In genomic region chr1:226061793-226062557, GRCh38 we compare ENCODE assay signal across 1 cellular context.
A peak's percentile ranks its signal among the peaks of the same experiment; 100 is the strongest.
TF ChIP-seq lines count a peak whose summit lies in the region.

No MANE protein-coding gene starts in this region.

TF ChIP-seq in HepG2, 621 proteins besides CTCF, POLR2A, EP300 and RAD21 (continued from another document and continues in another):
- no peak for TF ChIP-seq ZNF766 (CRISPR knock-in tag; IDR thresholded peaks at IDR 0.05; ENCODE audit: borderline replicate concordance)
- TF ChIP-seq NRL (CRISPR knock-in tag; IDR thresholded peaks at IDR 0.05; ENCODE audit: borderline replicate concordance), result peak; percentile 49; the same call in 1 of the 2 replicates
- no peak for TF ChIP-seq ESRRA (CRISPR knock-in tag; IDR thresholded peaks at IDR 0.05; ENCODE audit: low read depth)
- TF ChIP-seq HHEX (CRISPR knock-in tag; IDR thresholded peaks at IDR 0.05), result no peak
- peak; percentile 88 for TF ChIP-seq EED (CRISPR knock-in tag; IDR thresholded peaks at IDR 0.05)
- peak; percentile 34; the same call in 1 of the 2 replicates for TF ChIP-seq ZNF235 (CRISPR knock-in tag; IDR thresholded peaks at IDR 0.05; ENCODE audit: borderline replicate concordance)
- peak; percentile 54; the same call in 1 of the 2 replicates for TF ChIP-seq ZNF225 (CRISPR knock-in tag; IDR thresholded peaks at IDR 0.05)
- peak; percentile 53; the same call in 1 of the 2 replicates for TF ChIP-seq MEIS2 (CRISPR knock-in tag; IDR thresholded peaks at IDR 0.05)
- TF ChIP-seq ZSCAN21 (CRISPR knock-in tag; IDR thresholded peaks at IDR 0.05; ENCODE audit: borderline replicate concordance), result no peak
- TF ChIP-seq ZNF253 (CRISPR knock-in tag; IDR thresholded peaks at IDR 0.05; ENCODE audit: borderline replicate concordance), result 0 out of 2 replicates have a peak, but pooled peaks have one; percentile 67
- TF ChIP-seq ZNF503 (CRISPR knock-in tag; IDR thresholded peaks at IDR 0.05), result 0 out of 2 replicates have a peak, but pooled peaks have one; percentile 10
- no peak for TF ChIP-seq ZNF121 (CRISPR knock-in tag; IDR thresholded peaks at IDR 0.05)
- peak; percentile 42 for TF ChIP-seq CBX1 (IDR thresholded peaks at IDR 0.05; ENCODE audit: low read depth)
- no peak for TF ChIP-seq TEAD3 (CRISPR knock-in tag; optimal IDR thresholded peaks at IDR 0.05; ENCODE audit: borderline replicate concordance)
- no peak for TF ChIP-seq ZNF570 (CRISPR knock-in tag; IDR thresholded peaks at IDR 0.05; ENCODE audit: borderline replicate concordance)
- TF ChIP-seq ZNF75D (CRISPR knock-in tag; IDR thresholded peaks at IDR 0.05; ENCODE audit: borderline replicate concordance), result no peak
- TF ChIP-seq TRIM22 (IDR thresholded peaks at IDR 0.05), result no peak
- TF ChIP-seq YY1 (IDR thresholded peaks at IDR 0.05; ENCODE audit: insufficient read depth, insufficient replicate concordance, low read depth, low read length), result peak; percentile 67
- no peak for TF ChIP-seq ZNF720 (CRISPR knock-in tag; IDR thresholded peaks at IDR 0.05)
- no peak for TF ChIP-seq ZSCAN22 (CRISPR knock-in tag; IDR thresholded peaks at IDR 0.05)
- TF ChIP-seq ZNF780A (CRISPR knock-in tag; IDR thresholded peaks at IDR 0.05), result no peak
- no peak for TF ChIP-seq ZC3H4 (CRISPR knock-in tag; IDR thresholded peaks at IDR 0.05; ENCODE audit: borderline replicate concordance)
- TF ChIP-seq THAP11 (CRISPR knock-in tag; IDR thresholded peaks at IDR 0.05), result peak; percentile 47; the same call in 1 of the 2 replicates
- TF ChIP-seq ZNF335 (CRISPR knock-in tag; IDR thresholded peaks at IDR 0.05), result no peak
- TF ChIP-seq ZNF879 (CRISPR knock-in tag; IDR thresholded peaks at IDR 0.05), result no peak
- no peak for TF ChIP-seq CBFB (CRISPR knock-in tag; IDR thresholded peaks at IDR 0.05)
- no peak for TF ChIP-seq CENPX (CRISPR knock-in tag; IDR thresholded peaks at IDR 0.05)
- TF ChIP-seq BATF2 (CRISPR knock-in tag; IDR thresholded peaks at IDR 0.05), result no peak
- no peak for TF ChIP-seq SIX1 (CRISPR knock-in tag; IDR thresholded peaks at IDR 0.05; ENCODE audit: borderline replicate concordance)
- no peak for TF ChIP-seq ZNF180 (CRISPR knock-in tag; IDR thresholded peaks at IDR 0.05; ENCODE audit: borderline replicate concordance, low read depth)
- TF ChIP-seq THAP9 (CRISPR knock-in tag; IDR thresholded peaks at IDR 0.05; ENCODE audit: borderline replicate concordance), result 0 out of 2 replicates have a peak, but pooled peaks have one; percentile 50
- TF ChIP-seq ATF5 (CRISPR knock-in tag; IDR thresholded peaks at IDR 0.05; ENCODE audit: low read depth), result no peak
- peak; percentile 56; the same call in 1 of the 2 replicates for TF ChIP-seq POGK (CRISPR knock-in tag; conservative IDR thresholded peaks at IDR 0.05)
- TF ChIP-seq TFAP4 (IDR thresholded peaks at IDR 0.05; ENCODE audit: borderline replicate concordance, low read depth), result no peak
- TF ChIP-seq PITX1 (CRISPR knock-in tag; IDR thresholded peaks at IDR 0.05), result no peak
- no peak for TF ChIP-seq ELF1 (CRISPR knock-in tag; IDR thresholded peaks at IDR 0.05)
- TF ChIP-seq ZNF343 (CRISPR knock-in tag; IDR thresholded peaks at IDR 0.05), result no peak
- peak; percentile 27; the same call in 1 of the 2 replicates for TF ChIP-seq KDM5B (CRISPR knock-in tag; IDR thresholded peaks at IDR 0.05; ENCODE audit: borderline replicate concordance)
- TF ChIP-seq ZUFSP (CRISPR knock-in tag; IDR thresholded peaks at IDR 0.05; ENCODE audit: borderline replicate concordance), result no peak
- TF ChIP-seq ZNF3 (CRISPR knock-in tag; IDR thresholded peaks at IDR 0.05), result no peak
- no peak for TF ChIP-seq ZFP37 (CRISPR knock-in tag; IDR thresholded peaks at IDR 0.05; ENCODE audit: borderline replicate concordance)
- TF ChIP-seq HIC2 (CRISPR knock-in tag; IDR thresholded peaks at IDR 0.05; ENCODE audit: low read depth), result no peak
- TF ChIP-seq ZFX (CRISPR knock-in tag; IDR thresholded peaks at IDR 0.05; ENCODE audit: low read depth), result peak; percentile 92
- no peak for TF ChIP-seq SCMH1 (CRISPR knock-in tag; IDR thresholded peaks at IDR 0.05; ENCODE audit: borderline replicate concordance)
- TF ChIP-seq DZIP1 (CRISPR knock-in tag; IDR thresholded peaks at IDR 0.05), result 0 out of 2 replicates have a peak, but pooled peaks have one; percentile 21
- peak; percentile 69 for TF ChIP-seq HOXA3 (CRISPR knock-in tag; IDR thresholded peaks at IDR 0.05)
- TF ChIP-seq JARID2 (CRISPR knock-in tag; IDR thresholded peaks at IDR 0.05; ENCODE audit: insufficient replicate concordance), result no peak
- TF ChIP-seq ZNF382 (CRISPR knock-in tag; IDR thresholded peaks at IDR 0.05; ENCODE audit: borderline replicate concordance), result no peak
- no peak for TF ChIP-seq FOXA1 (IDR thresholded peaks at IDR 0.05)
- peak; percentile 54 for TF ChIP-seq FOXA1 (CRISPR knock-in tag; IDR thresholded peaks at IDR 0.05)
- no peak for TF ChIP-seq ZNF562 (CRISPR knock-in tag; IDR thresholded peaks at IDR 0.05; ENCODE audit: borderline replicate concordance)
- peak; percentile 14; the same call in 1 of the 2 replicates for TF ChIP-seq IRX3 (CRISPR knock-in tag; IDR thresholded peaks at IDR 0.05; ENCODE audit: borderline replicate concordance, low read depth)
- no peak for TF ChIP-seq BRCA1 (CRISPR knock-in tag; IDR thresholded peaks at IDR 0.05)
- no peak for TF ChIP-seq GTF2F1 (IDR thresholded peaks at IDR 0.05; ENCODE audit: low read length)
